17 cellular contexts compared by ENCODE assay signal in the genomic region with DNA sequence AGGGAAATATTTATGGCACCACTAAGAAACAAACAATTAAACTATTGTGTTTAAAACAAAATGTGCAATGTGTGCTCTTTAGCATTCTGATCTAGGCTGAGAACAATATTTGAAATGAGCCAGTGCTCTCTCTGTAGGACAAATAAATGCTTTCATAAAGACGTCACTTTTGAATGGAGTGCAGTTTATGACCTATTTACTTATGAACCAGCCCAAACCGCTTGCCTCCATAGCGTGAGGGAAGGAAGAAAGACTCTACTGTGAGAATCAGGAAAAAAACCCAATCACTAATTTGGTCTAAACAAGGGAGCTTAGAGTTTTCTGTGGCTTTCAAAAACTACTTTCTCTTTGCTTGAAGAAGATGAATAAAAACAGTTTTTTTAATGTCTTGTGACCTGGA. TPM values are rescaled to one million over a fixed set of nuclear protein-coding genes. Genes with fewer than 3 reads are reported as not detected.
DNase-seq lines count a peak whose midpoint lies in the region; ATAC-seq and TF ChIP-seq lines count a peak whose summit lies in the region.
"Had no signal": no experiment of that assay in that cellular context is flagged by ENCODE, and none has a peak within 500 bp of the region (broad histone marks: within the 10 kb centered on the region; RNA-seq: fewer than 3 reads in every experiment).

No MANE protein-coding gene starts in this region.

- POLR2A ChIA-PET in BJ (lab: Charles Lee) = interaction anchor here (0.5 kb wide), 1 partner anchor 8 kb away, joined by 6 read pairs; no protein-coding TSS in a partner anchor

- no peak for TF ChIP-seq CTCF in BJ (IDR thresholded peaks at IDR 0.05; ENCODE audit: insufficient read depth, low read depth, low read length)
- no peak for TF ChIP-seq CTCF in astrocyte of the cerebellum (IDR thresholded peaks at IDR 0.05; ENCODE audit: low read depth, low read length, missing control alignments)
- no peak for TF ChIP-seq CTCF in nephron progenitor cell (IDR thresholded peaks at IDR 0.05)

- H3K36me3 Mint-ChIP-seq in nephron progenitor cell (ENCODE audit: low read depth) = peaks cover 7% of the 10 kb centered on the region
- no peaks in the 10 kb centered on the region for H3K36me3 Mint-ChIP-seq in activated T-helper 2 cell treated with anti-CD3 and anti-CD28 coated beads, Interferon-gamma antibody, Interleukin-2, Interleukin-4, amounts not matched to agents 10 μg/mL and 5 μg/mL and 100 μg/mL, durations not matched to agents 14 hours and 24 hours and 36 hours (ENCODE audit: low read depth)
- H3K36me3 Mint-ChIP-seq: stimulated activated naive B cell treated with anti-CD40 and anti-IgM and Interleukin-4, amounts not matched to agents 10 μg/mL and 1 μg/mL and 100 μg/mL, for 72 hours had no signal

- no peak overlapping the region for H3K4me3 Mint-ChIP-seq in nephron progenitor cell
- no peak overlapping the region for H3K4me3 Mint-ChIP-seq in activated T-helper 2 cell treated with anti-CD3 and anti-CD28 coated beads, Interferon-gamma antibody, Interleukin-2, Interleukin-4, amounts not matched to agents 10 μg/mL and 5 μg/mL and 100 μg/mL, durations not matched to agents 14 hours and 24 hours and 36 hours (ENCODE audit: low read depth)
- H3K4me3 Mint-ChIP-seq: stimulated activated naive B cell treated with anti-CD40 and anti-IgM and Interleukin-4, amounts not matched to agents 10 μg/mL and 1 μg/mL and 100 μg/mL, for 72 hours had no signal

- ATAC-seq in GM19023 (IDR thresholded peaks at IDR 0.05; ENCODE audit: unreplicated experiment) = no peak
- ATAC-seq: K562; stimulated activated naive B cell treated with anti-CD40 and anti-IgM and Interleukin-4, amounts not matched to agents 10 μg/mL and 1 μg/mL and 100 μg/mL, for 72 hours had no signal

- H3K4me1 ChIP-seq in effector memory CD4-positive, alpha-beta T cell (ENCODE audit: control insufficient read depth, insufficient read depth, low read length, poor library complexity, severe bottlenecking) = no peaks in the 10 kb centered on the region
- H3K4me1 ChIP-seq: ascending aorta, esophagus muscularis mucosa, lower lobe of right lung had no signal

- peaks cover 3% of the 10 kb centered on the region for H3K27me3 Mint-ChIP-seq in nephron progenitor cell (ENCODE audit: low read depth, poor library complexity)
- no peaks in the 10 kb centered on the region for H3K27me3 Mint-ChIP-seq in activated T-helper 2 cell treated with anti-CD3 and anti-CD28 coated beads, Interferon-gamma antibody, Interleukin-2, Interleukin-4, amounts not matched to agents 10 μg/mL and 5 μg/mL and 100 μg/mL, durations not matched to agents 14 hours and 24 hours and 36 hours (ENCODE audit: low read depth)
- H3K27me3 Mint-ChIP-seq: stimulated activated naive B cell treated with anti-CD40 and anti-IgM and Interleukin-4, amounts not matched to agents 10 μg/mL and 1 μg/mL and 100 μg/mL, for 72 hours had no signal

- H3K9me3 ChIP-seq in effector memory CD4-positive, alpha-beta T cell (ENCODE audit: control insufficient read depth, low read length) = no peaks in the 10 kb centered on the region
- H3K9me3 ChIP-seq: ascending aorta; BLaER1 treated with 17β-estradiol and CSF1 and Interleukin-3, amounts not matched to agents 10 nM and 100 nM; esophagus muscularis mucosa; lower lobe of right lung had no signal

- peak overlapping the region; percentile 90 for H3K27ac Mint-ChIP-seq in nephron progenitor cell
- no peak overlapping the region for H3K27ac Mint-ChIP-seq in activated T-helper 2 cell treated with anti-CD3 and anti-CD28 coated beads, Interferon-gamma antibody, Interleukin-2, Interleukin-4, amounts not matched to agents 10 μg/mL and 5 μg/mL and 100 μg/mL, durations not matched to agents 14 hours and 24 hours and 36 hours
- H3K27ac Mint-ChIP-seq: stimulated activated naive B cell treated with anti-CD40 and anti-IgM and Interleukin-4, amounts not matched to agents 10 μg/mL and 1 μg/mL and 100 μg/mL, for 72 hours had no signal

- no peak overlapping the region for H3K4me3 ChIP-seq in BJ (ENCODE audit: low read depth, low read length)
- no peak overlapping the region for H3K4me3 ChIP-seq in astrocyte of the cerebellum (ENCODE audit: low read depth, low read length)
- H3K4me3 ChIP-seq in effector memory CD4-positive, alpha-beta T cell (ENCODE audit: insufficient read depth, low read depth, low read length, poor library complexity, severe bottlenecking) = no peak overlapping the region
- H3K4me3 ChIP-seq: ascending aorta; BLaER1 treated with 17β-estradiol and CSF1 and Interleukin-3, amounts not matched to agents 10 nM and 100 nM; esophagus muscularis mucosa; K562; lower lobe of right lung had no signal

- intact Hi-C loops in activated T-helper 2 cell treated with anti-CD3 and anti-CD28 coated beads, Interferon-gamma antibody, Interleukin-2, Interleukin-4, amounts not matched to agents 10 μg/mL and 5 μg/mL and 100 μg/mL, durations not matched to agents 14 hours and 24 hours and 36 hours (cut with micrococcal nuclease) = no loop called here

- no peak overlapping the region for H3K27ac ChIP-seq in effector memory CD4-positive, alpha-beta T cell (ENCODE audit: insufficient read depth, low read length, poor library complexity, severe bottlenecking)
- H3K27ac ChIP-seq: ascending aorta; BLaER1 treated with 17β-estradiol and CSF1 and Interleukin-3, amounts not matched to agents 10 nM and 100 nM; esophagus muscularis mucosa; lower lobe of right lung had no signal

- no peaks in the 10 kb centered on the region for H3K9me3 Mint-ChIP-seq in nephron progenitor cell
- no peaks in the 10 kb centered on the region for H3K9me3 Mint-ChIP-seq in activated T-helper 2 cell treated with anti-CD3 and anti-CD28 coated beads, Interferon-gamma antibody, Interleukin-2, Interleukin-4, amounts not matched to agents 10 μg/mL and 5 μg/mL and 100 μg/mL, durations not matched to agents 14 hours and 24 hours and 36 hours
- H3K9me3 Mint-ChIP-seq: stimulated activated naive B cell treated with anti-CD40 and anti-IgM and Interleukin-4, amounts not matched to agents 10 μg/mL and 1 μg/mL and 100 μg/mL, for 72 hours had no signal

- no peaks in the 10 kb centered on the region for H3K36me3 ChIP-seq in BJ (ENCODE audit: control insufficient read depth, insufficient read depth, low read length)
- no peaks in the 10 kb centered on the region for H3K36me3 ChIP-seq in effector memory CD4-positive, alpha-beta T cell (ENCODE audit: control insufficient read depth, insufficient read depth, low read length)
- H3K36me3 ChIP-seq: ascending aorta; BLaER1 treated with 17β-estradiol and CSF1 and Interleukin-3, amounts not matched to agents 10 nM and 100 nM; esophagus muscularis mucosa; lower lobe of right lung had no signal

- in situ Hi-C loops in astrocyte of the cerebellum (cut with HindIII; ENCODE audit: low sequenced_read_pairs) = no loop called here

- peaks cover 33% of the 10 kb centered on the region for H3K4me1 Mint-ChIP-seq in nephron progenitor cell
- peaks cover 5% of the 10 kb centered on the region for H3K4me1 Mint-ChIP-seq in activated T-helper 2 cell treated with anti-CD3 and anti-CD28 coated beads, Interferon-gamma antibody, Interleukin-2, Interleukin-4, amounts not matched to agents 10 μg/mL and 5 μg/mL and 100 μg/mL, durations not matched to agents 14 hours and 24 hours and 36 hours (ENCODE audit: low read depth)

- no peaks in the 10 kb centered on the region for H3K27me3 ChIP-seq in BJ (ENCODE audit: control insufficient read depth, insufficient read depth, low read length)
- no peaks in the 10 kb centered on the region for H3K27me3 ChIP-seq in effector memory CD4-positive, alpha-beta T cell (replicated peaks; ENCODE audit: control insufficient read depth, insufficient read depth, low read length, poor library complexity, severe bottlenecking)
- H3K27me3 ChIP-seq: ascending aorta; BLaER1 treated with 17β-estradiol and CSF1 and Interleukin-3, amounts not matched to agents 10 nM and 100 nM; esophagus muscularis mucosa had no signal

- peak; percentile 24 for DNase-seq in BJ (ENCODE audit: low read depth)
- DNase-seq in NCI-H1092 treated with DMSO at 0.1 percent for 48 hours (lab: John Stamatoyannopoulos, UW) = peak; percentile 12
- peak; percentile 20 for DNase-seq in astrocyte of the cerebellum (ENCODE audit: low read depth)
- no peak for DNase-seq in nephron progenitor cell
- DNase-seq in activated T-helper 2 cell treated with anti-CD3 and anti-CD28 coated beads, Interferon-gamma antibody, Interleukin-2, Interleukin-4, amounts not matched to agents 10 μg/mL and 5 μg/mL and 100 μg/mL, durations not matched to agents 14 hours and 24 hours and 36 hours (ENCODE audit: low spot score) = no peak
- DNase-seq in effector memory CD4-positive, alpha-beta T cell = no peak
- no peak for DNase-seq in NOMO-1 treated with DMSO at 0.1 percent for 48 hours (lab: John Stamatoyannopoulos, UW; ENCODE audit: unreplicated experiment)
- DNase-seq: activated CD8-positive, alpha-beta memory T cell treated with anti-CD3 and anti-CD28 coated beads for 24 hours; lower lobe of right lung; SIG-M5; stimulated activated CD4-positive, alpha-beta T cell treated with anti-CD3 and anti-CD28 coated beads, Interleukin-12 subunit alpha, Interleukin-12 subunit beta, amount 100 ng/mL, for 4 hours; stimulated activated naive B cell treated with anti-CD40 and anti-IgM and Interleukin-4, amounts not matched to agents 10 μg/mL and 1 μg/mL and 100 μg/mL, for 72 hours had no signal

- CTCF ChIA-PET in BJ (lab: Yijun Ruan, JAX) = no interaction called here

RNA-seq across cellular contexts. Expression of gene SAT1, which starts 39.4 kb away (rescaled TPM):
- 46.1 and 76.0 TPM in 2 replicates for polyA plus RNA-seq in BJ (2011; rRNA removed)
- 14.7 and 24.4 TPM in 2 replicates for polyA minus RNA-seq in BJ (2011; rRNA and poly(A)+ RNA removed)
- 76.7 and 78.8 TPM in 2 replicates for total RNA-seq in activated T-helper 2 cell treated with anti-CD3 and anti-CD28 coated beads, Interferon-gamma antibody, Interleukin-2, Interleukin-4, amounts not matched to agents 10 μg/mL and 5 μg/mL and 100 μg/mL, durations not matched to agents 14 hours and 24 hours and 36 hours

Comparison
In these comparisons a context has a peak if more than half of its experiments do, and no peak if none do; other contexts are left out.
1. DNase-seq: peak in BJ (single experiment), NCI-H1092 treated with DMSO at 0.1 percent for 48 hours (single experiment) and astrocyte of the cerebellum (single experiment); none in nephron progenitor cell (single experiment), activated T-helper 2 cell treated with anti-CD3 and anti-CD28 coated beads, Interferon-gamma antibody, Interleukin-2, Interleukin-4, amounts not matched to agents 10 μg/mL and 5 μg/mL and 100 μg/mL, durations not matched to agents 14 hours and 24 hours and 36 hours (single experiment), effector memory CD4-positive, alpha-beta T cell (0 of 3) and NOMO-1 treated with DMSO at 0.1 percent for 48 hours (single experiment).